Comparison of ENCODE assay signal across 19 cellular contexts in genomic region chr16:25045696-25046381, GRCh38. TPM values are rescaled to one million over a fixed set of nuclear protein-coding genes. Genes with fewer than 3 reads are reported as not detected.
DNase-seq lines count a peak whose midpoint lies in the region; ATAC-seq and TF ChIP-seq lines count a peak whose summit lies in the region.
"Had no signal": no experiment of that assay in that cellular context is flagged by ENCODE, and none has a peak within 500 bp of the region (broad histone marks: within the 10 kb centered on the region; RNA-seq: fewer than 3 reads in every experiment).

No MANE protein-coding gene starts in this region.

- no peaks in the 10 kb centered on the region for H3K27me3 ChIP-seq in esophagus muscularis mucosa
- H3K27me3 ChIP-seq: adrenal gland, upper lobe of left lung had no signal

- H3K4me1 ChIP-seq in esophagus muscularis mucosa = peaks cover 6 to 21% (median 13%) of the 10 kb centered on the region in 4 donors

- peaks cover 52% of the 10 kb centered on the region for H3K4me1 Mint-ChIP-seq in activated naive CD8-positive, alpha-beta T cell treated with anti-CD3 and anti-CD28 coated beads, Interleukin-2, amount 50 U/mL, for 24 hours
- peaks cover 39% of the 10 kb centered on the region for H3K4me1 Mint-ChIP-seq in activated naive CD8-positive, alpha-beta T cell treated with anti-CD3 and anti-CD28 coated beads for 36 hours
- peaks cover 12% of the 10 kb centered on the region for H3K4me1 Mint-ChIP-seq in type B pancreatic cell (ENCODE audit: unreplicated experiment)

- no peak overlapping the region for H3K4me3 Mint-ChIP-seq in activated naive CD8-positive, alpha-beta T cell treated with anti-CD3 and anti-CD28 coated beads, Interleukin-2, amount 50 U/mL, for 24 hours
- H3K4me3 Mint-ChIP-seq in activated naive CD8-positive, alpha-beta T cell treated with anti-CD3 and anti-CD28 coated beads for 36 hours = no peak overlapping the region
- no peak overlapping the region for H3K4me3 Mint-ChIP-seq in type B pancreatic cell

- peak; percentile 22 for ATAC-seq in activated naive CD8-positive, alpha-beta T cell treated with anti-CD3 and anti-CD28 coated beads, Interleukin-2, amount 50 U/mL, for 24 hours
- no peak for ATAC-seq in Right ventricle myocardium superior (ENCODE audit: poor library complexity)

- H3K36me3 Mint-ChIP-seq in activated naive CD8-positive, alpha-beta T cell treated with anti-CD3 and anti-CD28 coated beads, Interleukin-2, amount 50 U/mL, for 24 hours (ENCODE audit: low read depth) = no peaks in the 10 kb centered on the region
- H3K36me3 Mint-ChIP-seq in activated naive CD8-positive, alpha-beta T cell treated with anti-CD3 and anti-CD28 coated beads for 36 hours = no peaks in the 10 kb centered on the region
- no peaks in the 10 kb centered on the region for H3K36me3 Mint-ChIP-seq in type B pancreatic cell

- TF ChIP-seq EP300 in esophagus muscularis mucosa (IDR thresholded peaks at IDR 0.05) = no peak

- no peak for DNase-seq in activated naive CD8-positive, alpha-beta T cell treated with anti-CD3 and anti-CD28 coated beads, Interleukin-2, amount 50 U/mL, for 24 hours
- no peak for DNase-seq in activated naive CD8-positive, alpha-beta T cell treated with anti-CD3 and anti-CD28 coated beads for 36 hours
- DNase-seq in NOMO-1 treated with dmso at 0.1 percent for 144 hours (lab: John Stamatoyannopoulos, UW; ENCODE audit: unreplicated experiment) = peak; percentile 82
- DNase-seq in choroid plexus epithelial cell (ENCODE audit: low read depth) = peak; percentile 42
- no peak for DNase-seq in type B pancreatic cell (ENCODE audit: extremely low spot score, unreplicated experiment)
- DNase-seq in NCI-H1417 (lab: John Stamatoyannopoulos, UW) = no peak
- no peak for DNase-seq in esophagus muscularis mucosa (ENCODE audit: extremely low spot score)
- DNase-seq in Right ventricle myocardium superior = no peak
- DNase-seq: ACHN; activated CD8-positive, alpha-beta memory T cell treated with anti-CD3 and anti-CD28 coated beads, Interleukin-2, amount 50 U/mL, for 4 hours; adrenal gland; cortex of kidney; foreskin melanocyte; islet precursor cell; NCI-H1417 treated with DMSO at 0.1 percent for 48 hours; NCI-H524; posterior cingulate gyrus; WERI-Rb-1 had no signal

- intact Hi-C loops in esophagus muscularis mucosa (cut with DNase I) = no loop called here
- intact Hi-C loops in Right ventricle myocardium superior (cut with DNase I) = no loop called here

- no peaks in the 10 kb centered on the region for H3K9me3 Mint-ChIP-seq in activated naive CD8-positive, alpha-beta T cell treated with anti-CD3 and anti-CD28 coated beads, Interleukin-2, amount 50 U/mL, for 24 hours
- no peaks in the 10 kb centered on the region for H3K9me3 Mint-ChIP-seq in activated naive CD8-positive, alpha-beta T cell treated with anti-CD3 and anti-CD28 coated beads for 36 hours
- H3K9me3 Mint-ChIP-seq in type B pancreatic cell = no peaks in the 10 kb centered on the region

- WGBS in esophagus muscularis mucosa = 72% methylated on average over 7 of the region's 7 CpGs

- H3K9me3 ChIP-seq in esophagus muscularis mucosa = no peaks in the 10 kb centered on the region
- H3K9me3 ChIP-seq: adrenal gland, upper lobe of left lung had no signal

- H3K36me3 ChIP-seq in esophagus muscularis mucosa = no peaks in the 10 kb centered on the region
- H3K36me3 ChIP-seq: adrenal gland, upper lobe of left lung, WERI-Rb-1 had no signal

- H3K4me3 ChIP-seq in choroid plexus epithelial cell (ENCODE audit: low read depth, low read length) (no peak overlapping the region), esophagus muscularis mucosa (no peak overlapping the region)
- H3K4me3 ChIP-seq: adrenal gland, upper lobe of left lung had no signal

- no peaks in the 10 kb centered on the region for H3K27me3 Mint-ChIP-seq in activated naive CD8-positive, alpha-beta T cell treated with anti-CD3 and anti-CD28 coated beads, Interleukin-2, amount 50 U/mL, for 24 hours
- H3K27me3 Mint-ChIP-seq in activated naive CD8-positive, alpha-beta T cell treated with anti-CD3 and anti-CD28 coated beads for 36 hours = no peaks in the 10 kb centered on the region
- H3K27me3 Mint-ChIP-seq in type B pancreatic cell = no peaks in the 10 kb centered on the region

- peak overlapping the region; percentile 29 for H3K27ac Mint-ChIP-seq in activated naive CD8-positive, alpha-beta T cell treated with anti-CD3 and anti-CD28 coated beads, Interleukin-2, amount 50 U/mL, for 24 hours
- no peak overlapping the region for H3K27ac Mint-ChIP-seq in activated naive CD8-positive, alpha-beta T cell treated with anti-CD3 and anti-CD28 coated beads for 36 hours
- peak overlapping the region; percentile 46 for H3K27ac Mint-ChIP-seq in type B pancreatic cell

- TF ChIP-seq CTCF in choroid plexus epithelial cell (conservative IDR thresholded peaks at IDR 0.05; ENCODE audit: low read depth, low read length) (no peak), type B pancreatic cell (conservative IDR thresholded peaks at IDR 0.05) (no peak), esophagus muscularis mucosa (IDR thresholded peaks at IDR 0.05) (no peak)

- TF ChIP-seq POLR2A in esophagus muscularis mucosa (IDR thresholded peaks at IDR 0.05; ENCODE audit: low read depth) = no peak

- H3K27ac ChIP-seq in esophagus muscularis mucosa (replicated peaks in 1 of 4) = no peak overlapping the region
- H3K27ac ChIP-seq: adrenal gland, upper lobe of left lung, WERI-Rb-1 had no signal

RNA-seq across cellular contexts. Expression of gene ARHGAP17, which starts 30.7 kb away (rescaled TPM):
- 10 to 100 TPM; 72.5 to 79.3 TPM for total RNA-seq in activated naive CD8-positive, alpha-beta T cell treated with anti-CD3 and anti-CD28 coated beads for 36 hours
- total RNA-seq in type B pancreatic cell (ENCODE audit: low replicate concordance) (72.6 and 88.0 TPM in 2 replicates), esophagus muscularis mucosa (10 to 100 TPM; 33.6 to 44.9 (median 38.4) TPM), Right ventricle myocardium superior (54.8 TPM)

Comparison
In these comparisons a context has a peak if more than half of its experiments do, and no peak if none do; other contexts are left out.
1. DNase-seq: peak in NOMO-1 treated with dmso at 0.1 percent for 144 hours (single experiment) and choroid plexus epithelial cell (single experiment); none in activated naive CD8-positive, alpha-beta T cell treated with anti-CD3 and anti-CD28 coated beads, Interleukin-2, amount 50 U/mL, for 24 hours (single experiment), activated naive CD8-positive, alpha-beta T cell treated with anti-CD3 and anti-CD28 coated beads for 36 hours (single experiment), type B pancreatic cell (single experiment), NCI-H1417 (0 of 3), esophagus muscularis mucosa (single experiment) and Right ventricle myocardium superior (single experiment).